In genomic region chr3:59392116-59392515, GRCh38 we compare ENCODE assay signal across 32 cellular contexts.
"Had no signal": no experiment of that assay in that cellular context is flagged by ENCODE, and none has a peak within 500 bp of the region (broad histone marks: within the 10 kb centered on the region; RNA-seq: fewer than 3 reads in every experiment).

No MANE protein-coding gene starts in this region.

- H3K9me3 Mint-ChIP-seq: activated B cell treated with CpG ODN at 0.5 μM for 24 hours; activated T-cell treated with anti-CD3 and anti-CD28 coated beads, Interleukin-2, amount 50 U/mL, for 24 hours; central memory CD8-positive, alpha-beta T cell had no signal

- H3K27me3 ChIP-seq: brain microvascular endothelial cell, cardiac muscle cell had no signal

- H3K27ac Mint-ChIP-seq: activated B cell treated with CpG ODN at 0.5 μM for 24 hours; activated CD8-positive, alpha-beta T cell treated with anti-CD3 and anti-CD28 coated beads for 36 hours; activated naive CD4-positive, alpha-beta T cell treated with anti-CD3 and anti-CD28 coated beads for 36 hours; activated naive CD8-positive, alpha-beta T cell treated with anti-CD3 and anti-CD28 coated beads for 36 hours; activated T-cell treated with anti-CD3 and anti-CD28 coated beads, Interleukin-2, amount 50 U/mL, for 24 hours had no signal

- H3K27me3 Mint-ChIP-seq: activated B cell treated with CpG ODN at 0.5 μM for 24 hours; activated CD8-positive, alpha-beta T cell treated with anti-CD3 and anti-CD28 coated beads for 36 hours; activated naive CD8-positive, alpha-beta T cell treated with anti-CD3 and anti-CD28 coated beads for 36 hours; activated T-cell treated with anti-CD3 and anti-CD28 coated beads, Interleukin-2, amount 50 U/mL, for 24 hours; central memory CD8-positive, alpha-beta T cell had no signal

- ATAC-seq: activated CD8-positive, alpha-beta T cell treated with anti-CD3 and anti-CD28 coated beads for 36 hours; Right ventricle myocardium inferior had no signal

- DNase-seq: activated B cell treated with CpG ODN at 0.5 μM for 24 hours; activated CD4-positive, alpha-beta T cell treated with anti-CD3 and anti-CD28 coated beads for 4 hours; activated CD4-positive, CD25-positive, alpha-beta regulatory T cell treated with anti-CD3 and anti-CD28 coated beads, Interleukin-2, amount 50 U/mL, for 72 hours; activated CD8-positive, alpha-beta T cell treated with anti-CD3 and anti-CD28 coated beads for 36 hours; activated gamma-delta T cell treated with Interleukin-2 at 50 U/mL for 16 hours; activated naive CD4-positive, alpha-beta T cell treated with anti-CD3 and anti-CD28 coated beads for 36 hours; activated naive CD8-positive, alpha-beta T cell treated with anti-CD3 and anti-CD28 coated beads for 36 hours; activated T-cell treated with anti-CD3 and anti-CD28 coated beads, Interleukin-2, amount 50 U/mL, for 24 hours; amniotic stem cell; aorta; brain microvascular endothelial cell; NCI-H1105; NCI-H1417 treated with DMSO at 0.1 percent for 48 hours; NCI-H1694; NCI-H1930; NCI-H2081 treated with DMSO at 0.1 percent for 48 hours; NCI-H345; NCI-H510A; NCI-H526; NCI-H748 treated with DMSO at 0.1 percent for 48 hours; NK-92 treated with Interleukin-12 subunit alpha and Interleukin-12 subunit beta, amount 100 ng/mL, for 24 hours; PC-9; SIG-M5; SW 1271; T-helper 1 cell; T-helper 2 cell; T-helper 9 cell had no signal

- H3K27ac ChIP-seq: brain microvascular endothelial cell, cardiac muscle cell, PC-9, RWPE1, VCaP had no signal

- H3K4me3 Mint-ChIP-seq: activated B cell treated with CpG ODN at 0.5 μM for 24 hours; activated CD8-positive, alpha-beta T cell treated with anti-CD3 and anti-CD28 coated beads for 36 hours; activated naive CD4-positive, alpha-beta T cell treated with anti-CD3 and anti-CD28 coated beads for 36 hours; activated naive CD8-positive, alpha-beta T cell treated with anti-CD3 and anti-CD28 coated beads for 36 hours; activated T-cell treated with anti-CD3 and anti-CD28 coated beads, Interleukin-2, amount 50 U/mL, for 24 hours; central memory CD8-positive, alpha-beta T cell had no signal
